36 cellular contexts compared by ENCODE assay signal in genomic region chr2:134662751-134663150, GRCh38. TPM values are rescaled to one million over a fixed set of nuclear protein-coding genes. Genes with fewer than 3 reads are reported as not detected.
"Had no signal": no experiment of that assay in that cellular context is flagged by ENCODE, and none has a peak within 500 bp of the region (broad histone marks: within the 10 kb centered on the region; RNA-seq: fewer than 3 reads in every experiment).

No MANE protein-coding gene starts in this region.

- H3K36me3 ChIP-seq: adrenal gland, brain microvascular endothelial cell, breast epithelium, WERI-Rb-1 had no signal

- H3K27ac Mint-ChIP-seq: activated CD4-positive, alpha-beta memory T cell treated with anti-CD3 and anti-CD28 coated beads, Interleukin-2, amount 10 ng/mL, durations not matched to agents 7 days and 5 days; activated CD4-positive, alpha-beta T cell treated with anti-CD3 and anti-CD28 coated beads, Interleukin-2, amount 10 ng/mL, durations not matched to agents 7 days and 5 days; activated CD8-positive, alpha-beta memory T cell treated with anti-CD3 and anti-CD28 coated beads, Interleukin-2, amount 10 ng/mL, durations not matched to agents 7 days and 5 days; activated CD8-positive, alpha-beta T cell treated with anti-CD3 and anti-CD28 coated beads, Interleukin-2, amount 10 ng/mL, durations not matched to agents 7 days and 5 days; activated naive CD4-positive, alpha-beta T cell treated with anti-CD3 and anti-CD28 coated beads for 36 hours; activated naive CD4-positive, alpha-beta T cell treated with anti-CD3 and anti-CD28 coated beads, Interleukin-2, amount 50 U/mL, for 72 hours; activated naive CD8-positive, alpha-beta T cell treated with anti-CD3 and anti-CD28 coated beads for 36 hours; activated T-cell treated with anti-CD3 and anti-CD28 coated beads, Interleukin-2, amount 50 U/mL, for 24 hours; activated T-helper 17 cell treated with anti-CD3 and anti-CD28 coated beads, Interleukin-2, amount 50 U/mL, for 72 hours; T-helper 1 cell treated with Interleukin-12 subunit alpha and Interleukin-12 subunit beta and Interleukin-4 antibody, amounts not matched to agents 30 μg/mL and 1 μg/mL, for 36 hours; T-helper 2 cell treated with Interferon-gamma antibody and Interleukin-4, amounts not matched to agents 5 μg/mL and 100 μg/mL, for 36 hours; WTC11 had no signal

- H3K4me1 ChIP-seq: adrenal gland, breast epithelium had no signal

- ATAC-seq: activated CD4-positive, CD25-positive, alpha-beta regulatory T cell treated with anti-CD3 and anti-CD28 coated beads, Interleukin-2, amount 50 U/mL, for 24 hours; activated CD8-positive, alpha-beta memory T cell treated with anti-CD3 and anti-CD28 coated beads, Interleukin-2, amount 10 ng/mL, durations not matched to agents 7 days and 5 days; activated CD8-positive, alpha-beta T cell treated with anti-CD3 and anti-CD28 coated beads, Interleukin-2, amount 10 ng/mL, durations not matched to agents 7 days and 5 days; activated naive CD4-positive, alpha-beta T cell treated with anti-CD3 and anti-CD28 coated beads, Interleukin-2, amount 50 U/mL, for 72 hours; activated T-helper 17 cell treated with anti-CD3 and anti-CD28 coated beads, Interleukin-2, amount 50 U/mL, for 72 hours; body of pancreas; WTC11 had no signal

- DNase-seq: activated CD4-positive, alpha-beta memory T cell treated with anti-CD3 and anti-CD28 coated beads, Interleukin-2, amount 10 ng/mL, durations not matched to agents 7 days and 5 days; activated CD4-positive, alpha-beta T cell treated with anti-CD3 and anti-CD28 coated beads for 1 hour; activated CD4-positive, alpha-beta T cell treated with anti-CD3 and anti-CD28 coated beads for 4 hours; activated CD4-positive, alpha-beta T cell treated with anti-CD3 and anti-CD28 coated beads, Interleukin-2, amount 10 ng/mL, durations not matched to agents 7 days and 5 days; activated CD4-positive, alpha-beta T cell treated with anti-CD3 and anti-CD28 coated beads, Interleukin-2, amount 50 U/mL, for 48 hours; activated CD4-positive, CD25-positive, alpha-beta regulatory T cell; activated CD8-positive, alpha-beta memory T cell treated with anti-CD3 and anti-CD28 coated beads for 24 hours; activated CD8-positive, alpha-beta memory T cell treated with anti-CD3 and anti-CD28 coated beads, Interleukin-2, amount 10 ng/mL, durations not matched to agents 7 days and 5 days; activated CD8-positive, alpha-beta memory T cell treated with anti-CD3 and anti-CD28 coated beads, Interleukin-2, amount 50 U/mL, for 48 hours; activated CD8-positive, alpha-beta T cell treated with anti-CD3 and anti-CD28 coated beads, Interleukin-2, amount 10 ng/mL, durations not matched to agents 7 days and 5 days; activated effector memory CD4-positive, alpha-beta T cell treated with anti-CD3 and anti-CD28 coated beads, Interleukin-2, amount 50 U/mL, for 16 hours; activated gamma-delta T cell treated with Interleukin-2 at 50 U/mL for 16 hours; activated naive CD4-positive, alpha-beta T cell; activated naive CD4-positive, alpha-beta T cell treated with anti-CD3 and anti-CD28 coated beads for 36 hours; activated naive CD4-positive, alpha-beta T cell treated with anti-CD3 and anti-CD28 coated beads, Interleukin-2, amount 50 U/mL, for 16 hours; activated naive CD8-positive, alpha-beta T cell treated with anti-CD3 and anti-CD28 coated beads for 36 hours; activated T-cell treated with anti-CD3 and anti-CD28 coated beads, Interleukin-2, amount 50 U/mL, for 24 hours; activated T-cell treated with anti-CD3 and anti-CD28 coated beads, Interleukin-2, amount 50 U/mL, for 48 hours; amniotic stem cell; aorta; body of pancreas; brain microvascular endothelial cell; central memory CD4-positive, alpha-beta T cell; SW 1271; T-helper 1 cell; T-helper 2 cell; T-helper 9 cell; WERI-Rb-1 had no signal

- H3K4me3 ChIP-seq: adrenal gland, body of pancreas, breast epithelium had no signal

- H3K4me3 Mint-ChIP-seq: activated CD4-positive, alpha-beta memory T cell treated with anti-CD3 and anti-CD28 coated beads, Interleukin-2, amount 10 ng/mL, durations not matched to agents 7 days and 5 days; activated CD4-positive, alpha-beta T cell treated with anti-CD3 and anti-CD28 coated beads, Interleukin-2, amount 10 ng/mL, durations not matched to agents 7 days and 5 days; activated CD8-positive, alpha-beta memory T cell treated with anti-CD3 and anti-CD28 coated beads, Interleukin-2, amount 10 ng/mL, durations not matched to agents 7 days and 5 days; activated CD8-positive, alpha-beta T cell treated with anti-CD3 and anti-CD28 coated beads, Interleukin-2, amount 10 ng/mL, durations not matched to agents 7 days and 5 days; activated naive CD4-positive, alpha-beta T cell treated with anti-CD3 and anti-CD28 coated beads for 36 hours; activated naive CD8-positive, alpha-beta T cell treated with anti-CD3 and anti-CD28 coated beads for 36 hours; activated T-cell treated with anti-CD3 and anti-CD28 coated beads, Interleukin-2, amount 50 U/mL, for 24 hours; activated T-helper 17 cell treated with anti-CD3 and anti-CD28 coated beads, Interleukin-2, amount 50 U/mL, for 72 hours; T-helper 1 cell treated with Interleukin-12 subunit alpha and Interleukin-12 subunit beta and Interleukin-4 antibody, amounts not matched to agents 30 μg/mL and 1 μg/mL, for 36 hours; T-helper 2 cell treated with Interferon-gamma antibody and Interleukin-4, amounts not matched to agents 5 μg/mL and 100 μg/mL, for 36 hours; WTC11 had no signal

- H3K9me3 Mint-ChIP-seq: activated CD4-positive, alpha-beta memory T cell treated with anti-CD3 and anti-CD28 coated beads, Interleukin-2, amount 10 ng/mL, durations not matched to agents 7 days and 5 days; activated CD4-positive, alpha-beta T cell treated with anti-CD3 and anti-CD28 coated beads, Interleukin-2, amount 10 ng/mL, durations not matched to agents 7 days and 5 days; activated naive CD4-positive, alpha-beta T cell treated with anti-CD3 and anti-CD28 coated beads for 36 hours; activated naive CD4-positive, alpha-beta T cell treated with anti-CD3 and anti-CD28 coated beads, Interleukin-2, amount 50 U/mL, for 72 hours; activated naive CD8-positive, alpha-beta T cell treated with anti-CD3 and anti-CD28 coated beads for 36 hours; activated T-cell treated with anti-CD3 and anti-CD28 coated beads, Interleukin-2, amount 50 U/mL, for 24 hours; activated T-helper 17 cell treated with anti-CD3 and anti-CD28 coated beads, Interleukin-2, amount 50 U/mL, for 72 hours; T-helper 1 cell treated with Interleukin-12 subunit alpha and Interleukin-12 subunit beta and Interleukin-4 antibody, amounts not matched to agents 30 μg/mL and 1 μg/mL, for 36 hours; T-helper 2 cell treated with Interferon-gamma antibody and Interleukin-4, amounts not matched to agents 5 μg/mL and 100 μg/mL, for 36 hours had no signal

- H3K27ac ChIP-seq: adrenal gland, body of pancreas, brain microvascular endothelial cell, breast epithelium, WERI-Rb-1 had no signal

- H3K36me3 Mint-ChIP-seq: activated naive CD4-positive, alpha-beta T cell treated with anti-CD3 and anti-CD28 coated beads, Interleukin-2, amount 50 U/mL, for 72 hours; activated naive CD8-positive, alpha-beta T cell treated with anti-CD3 and anti-CD28 coated beads for 36 hours; WTC11 had no signal

- H3K27me3 Mint-ChIP-seq: activated T-helper 17 cell treated with anti-CD3 and anti-CD28 coated beads, Interleukin-2, amount 50 U/mL, for 72 hours had no signal

- H3K9me3 ChIP-seq: adrenal gland, body of pancreas, breast epithelium had no signal

- H3K27me3 ChIP-seq: adrenal gland, body of pancreas, brain microvascular endothelial cell, breast epithelium had no signal

RNA-seq across cellular contexts. Expression of gene TMEM163, which starts 56.0 kb away (rescaled TPM):
- total RNA-seq: activated CD4-positive, alpha-beta T cell treated with anti-CD3 and anti-CD28 coated beads, Interleukin-2, amount 10 ng/mL, durations not matched to agents 7 days and 5 days; activated naive CD4-positive, alpha-beta T cell treated with anti-CD3 and anti-CD28 coated beads for 36 hours; activated naive CD8-positive, alpha-beta T cell treated with anti-CD3 and anti-CD28 coated beads for 36 hours had no signal
